ENCODE assay signal across 16 cellular contexts in the genomic region with DNA sequence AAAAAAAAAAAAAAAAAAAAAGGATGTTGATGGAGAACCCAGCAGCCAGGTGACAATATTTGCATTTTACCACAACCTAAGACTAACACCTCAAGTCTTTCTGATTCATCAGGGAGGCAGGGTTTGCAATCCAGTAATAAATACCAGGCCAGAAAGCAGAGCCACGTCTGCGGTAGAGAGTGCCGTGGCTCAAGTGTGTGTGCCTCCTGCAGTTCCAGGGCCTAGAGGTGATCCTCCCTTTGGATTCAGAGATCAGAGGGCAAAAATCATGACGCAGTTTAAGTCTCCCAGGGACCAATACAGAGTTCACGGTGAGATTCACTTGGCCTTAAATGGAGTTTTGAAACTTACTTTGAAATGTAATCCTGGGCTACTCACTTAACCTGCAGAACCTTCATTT. TPM values are rescaled to one million over a fixed set of nuclear protein-coding genes. Genes with fewer than 3 reads are reported as not detected.
DNase-seq lines count a peak whose midpoint lies in the region; ATAC-seq, FAIRE-seq and TF ChIP-seq lines count a peak whose summit lies in the region.
"Had no signal": no experiment of that assay in that cellular context is flagged by ENCODE, and none has a peak within 500 bp of the region (broad histone marks: within the 10 kb centered on the region; RNA-seq: fewer than 3 reads in every experiment).

No MANE protein-coding gene starts in this region.

- H3K4me1 ChIP-seq in SK-N-SH (ENCODE audit: control insufficient read depth in 1 of 2, insufficient read depth in 2 of 2, low read depth in 1 of 2, low read length in 1 of 2): peaks cover 2 to 26% of the 10 kb centered on the region in 2 experiments; a peak in 2 of 4 replicates
- H3K4me1 ChIP-seq in PC-3 (ENCODE audit: insufficient read depth, low read length): peaks cover 21% of the 10 kb centered on the region
- H3K4me1 ChIP-seq: colonic mucosa had no signal

- H3K79me2 ChIP-seq in SK-N-SH (ENCODE audit: insufficient read depth) (no peaks in the 10 kb centered on the region), PC-3 (ENCODE audit: low read length) (no peaks in the 10 kb centered on the region)

- WGBS in SK-N-SH (ENCODE audit: low lambda C conversion rate): 88% methylated on average over 5 of the region's 5 CpGs

- no peak for TF ChIP-seq RAD21 in SK-N-SH (IDR thresholded peaks at IDR 0.05; ENCODE audit: low read length)

- no peak for TF ChIP-seq EP300 in SK-N-SH (IDR thresholded peaks at IDR 0.05; ENCODE audit: borderline replicate concordance in 1 of 2, low read depth in 1 of 2, low read length in 1 of 2)

- CTCF ChIA-PET in SK-N-SH (lab: Yijun Ruan, JAX) (interaction anchor here (1.5 kb wide), 2 partner anchors 21 to 47 kb away, joined by 4 read pairs; no protein-coding TSS in a partner anchor), PC-3 (lab: Charles Lee) (interaction anchor here (1.1 kb wide), 1 partner anchor 108 kb away, joined by 6 read pairs; no protein-coding TSS in a partner anchor)

- H3K9me3 ChIP-seq in SK-N-SH: no peaks in the 10 kb centered on the region
- no peaks in the 10 kb centered on the region for H3K9me3 ChIP-seq in PC-3 (ENCODE audit: low read length)
- H3K9me3 ChIP-seq: colonic mucosa had no signal

- no peak for FAIRE-seq in frontal cortex (lab: Jason Lieb, UNC)

- H3K9ac ChIP-seq in SK-N-SH (peak overlapping the region; percentile 30; the same call in 1 of the 2 replicates), PC-3 (ENCODE audit: low read length) (peak overlapping the region; percentile 48; the same call in 1 of the 2 replicates)

- no peaks in the 10 kb centered on the region for H3K9me2 ChIP-seq in SK-N-SH
- no peaks in the 10 kb centered on the region for H3K9me2 ChIP-seq in PC-3 (replicated peaks; ENCODE audit: low read length)

- no peaks in the 10 kb centered on the region for H3K36me3 Mint-ChIP-seq in osteocyte (ENCODE audit: unreplicated experiment)

- H3K36me3 ChIP-seq in SK-N-SH (replicated peaks in 1 of 2; ENCODE audit: control insufficient read depth in 1 of 2, insufficient read depth in 2 of 2, low read length in 1 of 2): no peaks in the 10 kb centered on the region
- no peaks in the 10 kb centered on the region for H3K36me3 ChIP-seq in PC-3 (ENCODE audit: low read depth, low read length)
- H3K36me3 ChIP-seq: colonic mucosa had no signal

- POLR2A ChIA-PET in SK-N-SH (lab: Yijun Ruan, JAX) (no interaction called here), PC-3 (lab: Charles Lee; ENCODE audit: unreplicated experiment) (no interaction called here)

- H3K27me3 ChIP-seq in SK-N-SH (ENCODE audit: insufficient read depth): no peaks in the 10 kb centered on the region
- H3K27me3 ChIP-seq in PC-3 (ENCODE audit: low read length): no peaks in the 10 kb centered on the region
- H3K27me3 ChIP-seq: colonic mucosa had no signal

- H3K9me3 Mint-ChIP-seq in osteocyte (ENCODE audit: unreplicated experiment): no peaks in the 10 kb centered on the region
- H3K9me3 Mint-ChIP-seq: activated T-helper 1 cell treated with anti-CD3 and anti-CD28 coated beads, Interleukin-12 subunit alpha, Interleukin-12 subunit beta, Interleukin-2, Interleukin-4 antibody, amounts not matched to agents 30 ng/mL and 10 ng/mL and 1 ng/mL, durations not matched to agents 14 hours and 24 hours and 36 hours; T-helper 2 cell treated with Interferon-gamma antibody and Interleukin-4, amounts not matched to agents 5 μg/mL and 100 μg/mL, for 36 hours had no signal

- DNase-seq in SK-N-SH (no peak), PC-3 (no peak), choroid plexus epithelial cell (ENCODE audit: low read depth) (peak; percentile 98), osteocyte (ENCODE audit: extremely low spot score, unreplicated experiment) (no peak), frontal cortex (ENCODE audit: low spot score in 2 of 2) (no peak), NCI-H446 treated with DMSO at 0.1 percent for 48 hours (lab: John Stamatoyannopoulos, UW) (no peak)
- DNase-seq: colonic mucosa, glutamatergic neuron, Karpas-422, NCI-H2081 treated with DMSO at 0.1 percent for 48 hours had no signal

- H3K27ac Mint-ChIP-seq in osteocyte (ENCODE audit: unreplicated experiment): peak overlapping the region; percentile 50
- H3K27ac Mint-ChIP-seq: activated T-helper 1 cell treated with anti-CD3 and anti-CD28 coated beads, Interleukin-12 subunit alpha, Interleukin-12 subunit beta, Interleukin-2, Interleukin-4 antibody, amounts not matched to agents 30 ng/mL and 10 ng/mL and 1 ng/mL, durations not matched to agents 14 hours and 24 hours and 36 hours; T-helper 2 cell treated with Interferon-gamma antibody and Interleukin-4, amounts not matched to agents 5 μg/mL and 100 μg/mL, for 36 hours had no signal

- H3K27ac ChIP-seq in SK-N-SH (ENCODE audit: low read depth in 2 of 2, low read length in 1 of 2) (peak overlapping the region in 1 of 2 experiments; percentile 84; a peak in 2 of 4 replicates), PC-3 (ENCODE audit: low read length) (peak overlapping the region; percentile 90)
- H3K27ac ChIP-seq: 22Rv1, colonic mucosa had no signal

- peaks cover 48% of the 10 kb centered on the region for H3K4me1 Mint-ChIP-seq in osteocyte (ENCODE audit: unreplicated experiment)

- intact Hi-C loops in PC-3 (cut with micrococcal nuclease): no loop called here

- no peak for ATAC-seq in SK-N-SH treated with all-trans-retinoic acid at 6 μM for 48 hours
- ATAC-seq in PC-3: no peak
- no peak for ATAC-seq in GM21423 (IDR thresholded peaks at IDR 0.05; ENCODE audit: unreplicated experiment)

- H4K20me1 ChIP-seq in SK-N-SH (ENCODE audit: insufficient read depth) (no peaks in the 10 kb centered on the region), PC-3 (ENCODE audit: low read length) (no peaks in the 10 kb centered on the region)

- BruUV-seq in PC-3 (replicated peaks; lab: Mats Ljungman, UMichigan): no TSS peak

- H3K4me3 ChIP-seq in SK-N-SH (ENCODE audit: low read depth in 2 of 2, low read length in 1 of 2) (no peak overlapping the region), PC-3 (ENCODE audit: low read length) (no peak overlapping the region), choroid plexus epithelial cell (ENCODE audit: low read depth, low read length) (no peak overlapping the region)
- H3K4me3 ChIP-seq: colonic mucosa had no signal

- H3K27me3 Mint-ChIP-seq in osteocyte (ENCODE audit: unreplicated experiment): no peaks in the 10 kb centered on the region

- peak overlapping the region; percentile 77 for H2AFZ ChIP-seq in SK-N-SH (ENCODE audit: low read depth)
- H2AFZ ChIP-seq in PC-3 (ENCODE audit: low read length): peak overlapping the region; percentile 51; the same call in 1 of the 2 replicates

- peak overlapping the region; percentile 43; the same call in 1 of the 2 replicates for H3K4me2 ChIP-seq in SK-N-SH
- H3K4me2 ChIP-seq in PC-3 (ENCODE audit: low read length): peak overlapping the region; percentile 38

- H3K4me3 Mint-ChIP-seq in osteocyte (ENCODE audit: unreplicated experiment): no peak overlapping the region
- H3K4me3 Mint-ChIP-seq: activated T-helper 1 cell treated with anti-CD3 and anti-CD28 coated beads, Interleukin-12 subunit alpha, Interleukin-12 subunit beta, Interleukin-2, Interleukin-4 antibody, amounts not matched to agents 30 ng/mL and 10 ng/mL and 1 ng/mL, durations not matched to agents 14 hours and 24 hours and 36 hours; T-helper 2 cell treated with Interferon-gamma antibody and Interleukin-4, amounts not matched to agents 5 μg/mL and 100 μg/mL, for 36 hours had no signal

- peaks cover 13% of the 10 kb centered on the region for H3F3A ChIP-seq in SK-N-SH (replicated peaks; ENCODE audit: insufficient read depth)
- no peaks in the 10 kb centered on the region for H3F3A ChIP-seq in PC-3 (ENCODE audit: low read length, unreplicated experiment)

- TF ChIP-seq CTCF in SK-N-SH (IDR thresholded peaks at IDR 0.05): no peak
- TF ChIP-seq CTCF in PC-3 (conservative IDR thresholded peaks at IDR 0.05; ENCODE audit: low read depth, low read length): no peak
- TF ChIP-seq CTCF in choroid plexus epithelial cell (conservative IDR thresholded peaks at IDR 0.05; ENCODE audit: low read depth, low read length): no peak
- no peak for TF ChIP-seq CTCF in osteocyte (IDR thresholded peaks at IDR 0.05)

TF ChIP-seq in SK-N-SH, 30 proteins besides CTCF, POLR2A, EP300 and RAD21:
- TF ChIP-seq, protein P1, sequence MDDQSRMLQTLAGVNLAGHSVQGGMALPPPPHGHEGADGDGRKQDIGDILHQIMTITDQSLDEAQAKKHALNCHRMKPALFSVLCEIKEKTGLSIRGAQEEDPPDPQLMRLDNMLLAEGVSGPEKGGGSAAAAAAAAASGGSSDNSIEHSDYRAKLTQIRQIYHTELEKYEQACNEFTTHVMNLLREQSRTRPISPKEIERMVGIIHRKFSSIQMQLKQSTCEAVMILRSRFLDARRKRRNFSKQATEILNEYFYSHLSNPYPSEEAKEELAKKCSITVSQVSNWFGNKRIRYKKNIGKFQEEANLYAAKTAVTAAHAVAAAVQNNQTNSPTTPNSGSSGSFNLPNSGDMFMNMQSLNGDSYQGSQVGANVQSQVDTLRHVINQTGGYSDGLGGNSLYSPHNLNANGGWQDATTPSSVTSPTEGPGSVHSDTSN (IDR thresholded peaks at IDR 0.05): no peak

TF ChIP-seq in SK-N-SH treated with all-trans-retinoic acid at 6 μM for 48 hours, 23 proteins besides CTCF, POLR2A, EP300 and RAD21 (continues in another document):
- TF ChIP-seq CSDC2 (CRISPR knock-in tag; IDR thresholded peaks at IDR 0.05): no peak
- TF ChIP-seq ZNF8 (CRISPR knock-in tag; IDR thresholded peaks at IDR 0.05): no peak
- TF ChIP-seq TCF4 (CRISPR knock-in tag; IDR thresholded peaks at IDR 0.05; ENCODE audit: borderline replicate concordance): no peak
- no peak for TF ChIP-seq GLIS3 (CRISPR knock-in tag; IDR thresholded peaks at IDR 0.05)
- no peak for TF ChIP-seq CREB5 (CRISPR knock-in tag; IDR thresholded peaks at IDR 0.05; ENCODE audit: low read depth)

RNA-seq across cellular contexts. Expression of gene TMCO4, which starts 34.9 kb away (rescaled TPM):
- polyA plus RNA-seq in SK-N-SH (2012; rRNA removed): 3.5 and 4.2 TPM in 2 replicates
- polyA plus RNA-seq in SK-N-SH (2012; cell fraction: cytosol; rRNA removed): 2.9 and 3.6 TPM in 2 replicates
- polyA plus RNA-seq in SK-N-SH (2012; cell fraction: nucleus; rRNA removed): 6.4 and 6.6 TPM in 2 replicates
- 16.0 and 19.7 TPM in 2 replicates for total RNA-seq in PC-3 (2014; rRNA removed)
- 12.1 and 14.3 TPM in 2 replicates for total RNA-seq in osteocyte
- 0.82 TPM for total RNA-seq in frontal cortex

RNA-seq across cellular contexts. Expression of gene RNF186, which starts 50.2 kb away (rescaled TPM):
- not detected in 2 replicates for polyA plus RNA-seq in SK-N-SH (2012; rRNA removed)
- not detected in 2 replicates for polyA plus RNA-seq in SK-N-SH (2012; cell fraction: cytosol; rRNA removed)
- not detected in 2 replicates for polyA plus RNA-seq in SK-N-SH (2012; cell fraction: nucleus; rRNA removed)
- total RNA-seq in PC-3 (2014; rRNA removed) (0.69 TPM in 1 of 2 replicates, not detected in the other), osteocyte (not detected in 2 replicates), frontal cortex (not detected)
- total RNA-seq: activated T-helper 1 cell treated with anti-CD3 and anti-CD28 coated beads, Interleukin-12 subunit alpha, Interleukin-12 subunit beta, Interleukin-2, Interleukin-4 antibody, amounts not matched to agents 30 ng/mL and 10 ng/mL and 1 ng/mL, durations not matched to agents 14 hours and 24 hours and 36 hours; subcutaneous adipose tissue had no signal
